In genomic region chr4:83618431-83618830, GRCh38 we compare ENCODE assay signal across 8 cellular contexts.
DNase-seq lines count a peak whose midpoint lies in the region; ATAC-seq and TF ChIP-seq lines count a peak whose summit lies in the region.

No MANE protein-coding gene starts in this region.

- peak; percentile 59 for DNase-seq in Daoy (ENCODE audit: low read depth)
- peak; percentile 81 to 85 for DNase-seq in foreskin fibroblast
- DNase-seq in omental fat pad (ENCODE audit: low spot score), result no peak
- DNase-seq in NCI-H2107 (lab: John Stamatoyannopoulos, UW), result no peak

- peak; percentile 57; the same call in 2 of the 3 replicates for ATAC-seq in SK-N-SH treated with all-trans-retinoic acid at 6 μM for 48 hours
- peak; percentile 54 for ATAC-seq in omental fat pad (ENCODE audit: low FRiP score)
- ATAC-seq in HG03469 (IDR thresholded peaks at IDR 0.05; ENCODE audit: unreplicated experiment), result no peak
- ATAC-seq in GM18861 (IDR thresholded peaks at IDR 0.05; ENCODE audit: unreplicated experiment), result no peak
- ATAC-seq in GM21619 (IDR thresholded peaks at IDR 0.05; ENCODE audit: unreplicated experiment), result no peak

- no peak overlapping the region for H3K4me3 ChIP-seq in foreskin fibroblast (ENCODE audit: low read depth in 1 of 2, low read length in 2 of 2)

- TF ChIP-seq CTCF in foreskin fibroblast (IDR thresholded peaks at IDR 0.05; ENCODE audit: low read depth, low read length) (no peak), omental fat pad (IDR thresholded peaks at IDR 0.05) (no peak)

TF ChIP-seq in SK-N-SH treated with all-trans-retinoic acid at 6 μM for 48 hours, 23 proteins besides CTCF, POLR2A, EP300 and RAD21:
- TF ChIP-seq PATZ1 (CRISPR knock-in tag; IDR thresholded peaks at IDR 0.05; ENCODE audit: borderline replicate concordance) (no peak), PPARA (CRISPR knock-in tag; IDR thresholded peaks at IDR 0.05; ENCODE audit: borderline replicate concordance) (no peak), CSDC2 (CRISPR knock-in tag; IDR thresholded peaks at IDR 0.05) (no peak)

Comparison
In these comparisons a context has a peak if more than half of its experiments do, and no peak if none do; other contexts are left out.
1. DNase-seq: peak in Daoy (single experiment) and foreskin fibroblast (2 of 2); none in omental fat pad (single experiment) and NCI-H2107 (single experiment).
2. ATAC-seq: peak in SK-N-SH treated with all-trans-retinoic acid at 6 μM for 48 hours (single experiment) and omental fat pad (single experiment); none in HG03469 (single experiment), GM18861 (single experiment) and GM21619 (single experiment).